ENCODE assay signal across 10 cellular contexts in genomic region chr2:18519991-18520604, GRCh38. TPM values are rescaled to one million over a fixed set of nuclear protein-coding genes. Genes with fewer than 3 reads are reported as not detected.
A peak's percentile ranks its signal among the peaks of the same experiment; 100 is the strongest.
DNase-seq lines count a peak whose midpoint lies in the region; ATAC-seq, FAIRE-seq and TF ChIP-seq lines count a peak whose summit lies in the region.
"Had no signal": no experiment of that assay in that cellular context is flagged by ENCODE, and none has a peak within 500 bp of the region (broad histone marks: within the 10 kb centered on the region; RNA-seq: fewer than 3 reads in every experiment).

No MANE protein-coding gene starts in this region.

- no peak overlapping the region for H2BK120ac ChIP-seq in H1 (replicated peaks; ENCODE audit: low read depth, low read length)

- ATAC-seq in GM19372 (IDR thresholded peaks at IDR 0.05; ENCODE audit: low read depth, unreplicated experiment) = peak; percentile 23
- ATAC-seq in HG02759 (IDR thresholded peaks at IDR 0.05; ENCODE audit: unreplicated experiment) = peak; percentile 4

- H3K9ac ChIP-seq in H1 (replicated peaks in 1 of 4; ENCODE audit: extremely low read depth in 1 of 4, low read depth in 3 of 4, low read length in 3 of 4) = no peak overlapping the region

- TF ChIP-seq EP300 in H1 (IDR thresholded peaks at IDR 0.05; ENCODE audit: borderline replicate concordance in 1 of 2, low read depth in 2 of 2, low read length in 2 of 2) (no peak), sigmoid colon (IDR thresholded peaks at IDR 0.05) (no peak)

- TF ChIP-seq POLR2A in H1 (IDR thresholded peaks at IDR 0.05; ENCODE audit: control extremely low read depth in 1 of 2, low read depth in 2 of 2, low read length in 2 of 2) = no peak
- TF ChIP-seq POLR2A in sigmoid colon (IDR thresholded peaks at IDR 0.05) = no peak

- no peak overlapping the region for H3K4me2 ChIP-seq in H1 (ENCODE audit: insufficient read depth in 1 of 2, low read depth in 2 of 2, low read length in 2 of 2)

- CTCF ChIA-PET in H1 (lab: Charles Lee; ENCODE audit: partially characterized antibody) = interaction anchor here (0.6 to 5.5 kb wide), 73 partner anchors 9 to 1344 kb away, joined by 3 to 60 read pairs (median 4); partner anchors contain the start of gene NT5C1B

- H2AFZ ChIP-seq in H1 (ENCODE audit: low read length) = 0 out of 2 replicates have a peak overlapping the region, but pooled peaks have one; percentile 16

- POLR2A ChIA-PET in H1 (lab: Charles Lee; ENCODE audit: partially characterized antibody) = no interaction called here

- intact Hi-C loops in sigmoid colon (cut with DNase I) = loop anchor here (2.0 to 5.0 kb wide), 7 partner anchors 41 to 1343 kb away; partner anchors contain the start of gene RDH14

- H4K91ac ChIP-seq in H1 (replicated peaks; ENCODE audit: insufficient read length, low read length) = no peak overlapping the region

- no peaks in the 10 kb centered on the region for H3K79me1 ChIP-seq in H1 (ENCODE audit: low read depth, low read length)

- H3K79me2 ChIP-seq in H1 (ENCODE audit: control insufficient read depth in 1 of 2, insufficient read depth in 2 of 2, low read length in 2 of 2) = no peaks in the 10 kb centered on the region

- H3K18ac ChIP-seq in H1 (ENCODE audit: extremely low read depth, low read length) = no peak overlapping the region

- DNase-seq in H1 (ENCODE audit: low read depth in 1 of 2, low spot score in 2 of 2) (no peak), sigmoid colon (peak; percentile 59), NCI-H128 (lab: John Stamatoyannopoulos, UW; ENCODE audit: unreplicated experiment) (no peak), NCI-H1417 treated with DMSO at 0.1 percent for 48 hours (lab: John Stamatoyannopoulos, UW) (no peak), NCI-H345 (lab: John Stamatoyannopoulos, UW) (no peak), inferior parietal cortex (ENCODE audit: extremely low spot score) (no peak)

- TF ChIP-seq RAD21 in H1 (IDR thresholded peaks at IDR 0.05 in 1 of 2, conservative IDR thresholded peaks at IDR 0.05 in 1 of 2; ENCODE audit: low read depth in 2 of 2, low read length in 2 of 2) = no peak

- H3K14ac ChIP-seq in H1 (ENCODE audit: insufficient read length) = no peak overlapping the region

- no peak overlapping the region for H2BK12ac ChIP-seq in H1 (ENCODE audit: low read depth, low read length)

- no peak for FAIRE-seq in H1 (lab: Jason Lieb, UNC)

- 76% methylated on average over 9 of the region's 9 CpGs; no CpG with 5 or more reads in 1 of the 2 experiments for WGBS in H1 (ENCODE audit: extremely low coverage in 1 of 2, insufficient coverage in 1 of 2, insufficient read length in 1 of 2, insufficient replicate concordance in 2 of 2, low coverage in 1 of 2, low lambda C conversion rate in 2 of 2, missing lambda C conversion rate in 1 of 2), 2 experiments
- 50 to 52% methylated on average over 9 of the region's 9 CpGs for WGBS in sigmoid colon, 2 donors

- no peak overlapping the region for H3K23ac ChIP-seq in H1 (ENCODE audit: insufficient read length)

- no peak overlapping the region for H2BK5ac ChIP-seq in H1 (ENCODE audit: low read depth, low read length)

- no peaks in the 10 kb centered on the region for H3K27me3 ChIP-seq in H1 (replicated peaks in 1 of 4; ENCODE audit: control insufficient read depth in 3 of 4, extremely low read depth in 1 of 4, insufficient read depth in 3 of 4, low read length in 3 of 4)
- no peaks in the 10 kb centered on the region for H3K27me3 ChIP-seq in sigmoid colon
- H3K27me3 ChIP-seq: SJSA1, thyroid gland had no signal

- H4K5ac ChIP-seq in H1 (ENCODE audit: insufficient read length, low read depth, low read length) = no peak overlapping the region

- H3K9me3 ChIP-seq in H1 (ENCODE audit: insufficient read depth in 2 of 2, low read depth in 1 of 2, low read length in 1 of 2) (no peaks in the 10 kb centered on the region), sigmoid colon (no peaks in the 10 kb centered on the region)
- H3K9me3 ChIP-seq: SJSA1, thyroid gland had no signal

- H3K36me3 ChIP-seq in H1 (ENCODE audit: control insufficient read depth in 2 of 4, insufficient read depth in 4 of 4, low read length in 3 of 4) = no peaks in the 10 kb centered on the region
- H3K36me3 ChIP-seq in sigmoid colon = no peaks in the 10 kb centered on the region
- H3K36me3 ChIP-seq: SJSA1, thyroid gland had no signal

- H3K4me3 ChIP-seq in H1 (ENCODE audit: extremely low read depth in 1 of 4, insufficient read depth in 2 of 4, low read depth in 3 of 4, low read length in 4 of 4) = no peak overlapping the region
- H3K4me3 ChIP-seq in sigmoid colon = no peak overlapping the region
- H3K4me3 ChIP-seq: SJSA1, thyroid gland had no signal

- H3K23me2 ChIP-seq in H1 (ENCODE audit: low read depth, low read length) = no peaks in the 10 kb centered on the region

- no peak overlapping the region for H3K56ac ChIP-seq in H1 (replicated peaks; ENCODE audit: insufficient read length, low read depth, low read length)

- peak overlapping the region; percentile 49; the same call in 1 of the 2 replicates for H2BK15ac ChIP-seq in H1 (ENCODE audit: low read length)

- H2BK20ac ChIP-seq in H1 (ENCODE audit: low read length) = no peak overlapping the region

- no peaks in the 10 kb centered on the region for H4K20me1 ChIP-seq in H1 (replicated peaks in 1 of 2; ENCODE audit: control insufficient read depth in 1 of 2, insufficient read depth in 2 of 2, low read length in 2 of 2)

- no peak overlapping the region; the same call in 1 of the 2 replicates for H4K8ac ChIP-seq in H1 (ENCODE audit: extremely low read depth, insufficient read depth, low read length)

- H3K4me1 ChIP-seq in H1 (replicated peaks in 1 of 4; ENCODE audit: control insufficient read depth in 3 of 4, insufficient read depth in 4 of 4, low read length in 3 of 4) (peaks cover 0 to 3% (median 0%) of the 10 kb centered on the region in 4 experiments; a peak in 3 of 7 replicates), sigmoid colon (peaks cover 0 to 55% (median 54%) of the 10 kb centered on the region in 4 donors)

- no peak overlapping the region for H2AK5ac ChIP-seq in H1 (ENCODE audit: low read depth, low read length)

- TF ChIP-seq CTCF in H1 (IDR thresholded peaks at IDR 0.05; ENCODE audit: control extremely low read depth in 1 of 3, insufficient read depth in 1 of 3, low read depth in 1 of 3, low read length in 3 of 3) (no peak), sigmoid colon (IDR thresholded peaks at IDR 0.05) (no peak)

- no peak overlapping the region for H3K27ac ChIP-seq in H1 (ENCODE audit: low read depth, low read length)
- H3K27ac ChIP-seq in sigmoid colon = peak overlapping the region; percentile 57 to 78 (median 73)
- H3K27ac ChIP-seq: SJSA1 had no signal

- no peak overlapping the region for H3K4ac ChIP-seq in H1 (replicated peaks; ENCODE audit: insufficient read length, low read depth, low read length)

TF ChIP-seq in H1, 55 proteins besides CTCF, POLR2A, EP300 and RAD21:
- TF ChIP-seq CBX5 (IDR thresholded peaks at IDR 0.05; ENCODE audit: low read depth, low read length) (no peak), BRCA1 (IDR thresholded peaks at IDR 0.05; ENCODE audit: low read depth, low read length) (no peak), RNF2 (IDR thresholded peaks at IDR 0.05; ENCODE audit: borderline replicate concordance, low read depth, low read length, missing control alignments, poor library complexity, severe bottlenecking) (no peak), RXRA (IDR thresholded peaks at IDR 0.05; ENCODE audit: insufficient read depth, low read depth, low read length) (no peak), TEAD4 (IDR thresholded peaks at IDR 0.05; ENCODE audit: low read depth, low read length) (no peak), KDM5A (IDR thresholded peaks at IDR 0.05; ENCODE audit: low read length) (no peak), YY1 (IDR thresholded peaks at IDR 0.05; ENCODE audit: low read depth, low read length) (no peak)

RNA-seq across cellular contexts. Expression of gene RDH14, which starts 40.4 kb away (rescaled TPM):
- 19.5 and 23.6 TPM in 2 replicates for total RNA-seq in H1 (2021; fragmentation: NEBNext Ultra II Directional; extraction: Animal tissue kit (Norgen Biotek cat#: 25700))
- 9.9 and 14.7 TPM in 2 replicates for polyA plus RNA-seq in H1 (2011; rRNA removed)
- 15.2 TPM for polyA plus RNA-seq in H1 (2011; cell fraction: cytosol; rRNA removed)
- 5.5 TPM for polyA plus RNA-seq in H1 (2011; cell fraction: nucleus; rRNA removed)
- polyA plus RNA-seq in H1 (2012, experiment 1 of 2) = 16.1 to 33.4 TPM (median 22.9 TPM) in 4 replicates
- 6.3 TPM for polyA plus RNA-seq in H1 (2012, experiment 2 of 2)
- polyA plus RNA-seq in H1 (2013, experiment 1 of 2) = 22.8 TPM
- 24.2 TPM for polyA plus RNA-seq in H1 (2013, experiment 2 of 2)
- 9.0 and 12.3 TPM in 2 replicates for polyA minus RNA-seq in H1 (2011; rRNA and poly(A)+ RNA removed)
- 11.6 TPM for polyA minus RNA-seq in H1 (2011; cell fraction: cytosol; rRNA and poly(A)+ RNA removed)
- 10.6 TPM for polyA minus RNA-seq in H1 (2011; cell fraction: nucleus; rRNA and poly(A)+ RNA removed)
- 10 to 100 TPM; 37.5 to 45.7 (median 39.9) TPM for total RNA-seq in sigmoid colon
- polyA plus RNA-seq in sigmoid colon = 10 to 100 TPM; 15.3 to 17.9 (median 16.8) TPM
